14 cellular contexts compared by ENCODE assay signal in the genomic region with DNA sequence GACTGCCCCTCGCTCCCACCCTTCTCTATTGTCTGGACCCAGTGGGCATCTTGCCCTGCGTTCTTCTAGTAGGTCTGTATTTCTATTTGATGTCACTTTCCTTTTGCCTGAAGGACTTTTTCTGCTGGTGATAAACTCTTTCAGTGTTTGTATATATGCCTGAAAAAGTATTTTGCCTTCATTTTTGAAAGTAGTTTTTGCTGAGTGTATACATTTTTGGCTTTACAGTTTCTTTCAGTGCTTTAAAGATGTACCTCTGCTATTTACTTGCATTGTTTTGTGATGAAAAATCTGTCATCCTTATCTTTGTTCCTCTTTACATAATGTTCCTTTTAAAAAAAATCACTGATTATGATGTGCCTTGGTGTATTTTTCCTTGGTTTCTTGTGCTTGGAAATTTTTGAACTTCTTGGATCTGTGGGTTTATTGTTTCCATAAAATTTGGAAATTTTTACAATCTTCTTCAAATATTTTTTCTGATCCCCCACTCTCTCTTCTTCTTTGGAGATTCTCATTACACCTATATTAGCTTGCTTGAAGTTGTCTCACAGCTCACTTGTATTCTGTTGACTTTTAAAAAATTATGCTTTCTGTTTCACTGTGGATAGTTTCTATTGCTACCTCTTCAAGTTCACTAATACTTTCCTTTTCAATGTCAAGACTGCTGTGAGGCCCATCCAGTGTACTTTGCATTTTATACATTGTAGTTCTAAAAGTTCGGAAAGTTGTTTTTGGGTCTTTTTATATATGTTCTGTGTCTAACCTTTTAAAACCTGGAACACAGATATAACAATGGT.
DNase-seq lines count a peak whose midpoint lies in the region; ATAC-seq lines count a peak whose summit lies in the region.
"Had no signal": no experiment of that assay in that cellular context is flagged by ENCODE, and none has a peak within 500 bp of the region (broad histone marks: within the 10 kb centered on the region; RNA-seq: fewer than 3 reads in every experiment).

No MANE protein-coding gene starts in this region.

- peaks cover 99% of the 10 kb centered on the region for H3K36me3 Mint-ChIP-seq in activated T-cell treated with anti-CD3 and anti-CD28 coated beads, Interleukin-2, amount 50 U/mL, for 24 hours (ENCODE audit: low read depth)
- peaks cover 89% of the 10 kb centered on the region for H3K36me3 Mint-ChIP-seq in stimulated activated memory B cell treated with anti-CD40 and anti-IgM and Interleukin-4, amounts not matched to agents 10 μg/mL and 1 μg/mL and 100 μg/mL, for 72 hours

- no peak for DNase-seq in activated T-cell treated with anti-CD3 and anti-CD28 coated beads, Interleukin-2, amount 50 U/mL, for 24 hours
- DNase-seq in activated T-cell treated with anti-CD3 and anti-CD28 coated beads, Interleukin-2, amount 50 U/mL, for 48 hours: no peak
- DNase-seq in NCI-H1694 (lab: John Stamatoyannopoulos, UW): no peak
- no peak for DNase-seq in cerebellar cortex (ENCODE audit: low spot score)
- DNase-seq in RKO (ENCODE audit: low spot score): no peak
- DNase-seq: ACHN; activated CD8-positive, alpha-beta memory T cell treated with anti-CD3 and anti-CD28 coated beads, Interleukin-2, amount 50 U/mL, for 48 hours; NCI-H1694 treated with DMSO at 0.1 percent for 48 hours; SHP77; stimulated activated CD4-positive, alpha-beta T cell treated with anti-CD3 and anti-CD28 coated beads, Interleukin-4, amount 100 ng/mL, for 24 hours had no signal

- peak overlapping the region; percentile 76 for H3K27ac Mint-ChIP-seq in activated T-cell treated with anti-CD3 and anti-CD28 coated beads, Interleukin-2, amount 50 U/mL, for 24 hours
- H3K27ac Mint-ChIP-seq in stimulated activated memory B cell treated with anti-CD40 and anti-IgM and Interleukin-4, amounts not matched to agents 10 μg/mL and 1 μg/mL and 100 μg/mL, for 72 hours: peak overlapping the region; percentile 23
- H3K27ac Mint-ChIP-seq: neural progenitor cell had no signal

- peaks cover 90% of the 10 kb centered on the region for H3K4me1 Mint-ChIP-seq in activated T-cell treated with anti-CD3 and anti-CD28 coated beads, Interleukin-2, amount 50 U/mL, for 24 hours (ENCODE audit: low read depth)
- H3K4me1 Mint-ChIP-seq in stimulated activated memory B cell treated with anti-CD40 and anti-IgM and Interleukin-4, amounts not matched to agents 10 μg/mL and 1 μg/mL and 100 μg/mL, for 72 hours: peaks cover 44% of the 10 kb centered on the region
- H3K4me1 Mint-ChIP-seq: neural progenitor cell had no signal

- no peaks in the 10 kb centered on the region for H3K9me3 Mint-ChIP-seq in activated T-cell treated with anti-CD3 and anti-CD28 coated beads, Interleukin-2, amount 50 U/mL, for 24 hours
- H3K9me3 Mint-ChIP-seq in stimulated activated memory B cell treated with anti-CD40 and anti-IgM and Interleukin-4, amounts not matched to agents 10 μg/mL and 1 μg/mL and 100 μg/mL, for 72 hours: no peaks in the 10 kb centered on the region
- H3K9me3 Mint-ChIP-seq: neural progenitor cell had no signal

- no peaks in the 10 kb centered on the region for H3K27me3 Mint-ChIP-seq in activated T-cell treated with anti-CD3 and anti-CD28 coated beads, Interleukin-2, amount 50 U/mL, for 24 hours
- H3K27me3 Mint-ChIP-seq in stimulated activated memory B cell treated with anti-CD40 and anti-IgM and Interleukin-4, amounts not matched to agents 10 μg/mL and 1 μg/mL and 100 μg/mL, for 72 hours: no peaks in the 10 kb centered on the region

- peak overlapping the region; percentile 30 for H3K4me3 Mint-ChIP-seq in activated T-cell treated with anti-CD3 and anti-CD28 coated beads, Interleukin-2, amount 50 U/mL, for 24 hours
- H3K4me3 Mint-ChIP-seq in stimulated activated memory B cell treated with anti-CD40 and anti-IgM and Interleukin-4, amounts not matched to agents 10 μg/mL and 1 μg/mL and 100 μg/mL, for 72 hours: no peak overlapping the region
- H3K4me3 Mint-ChIP-seq: neural progenitor cell had no signal

- peak; percentile 78 for ATAC-seq in HG02610 (IDR thresholded peaks at IDR 0.05; ENCODE audit: unreplicated experiment)
- ATAC-seq in HG03565 (IDR thresholded peaks at IDR 0.05; ENCODE audit: unreplicated experiment): peak; percentile 81
- ATAC-seq in stimulated activated memory B cell treated with anti-CD40 and anti-IgM and Interleukin-4, amounts not matched to agents 10 μg/mL and 1 μg/mL and 100 μg/mL, for 72 hours: no peak
